24 cellular contexts compared by ENCODE assay signal in the genomic region with DNA sequence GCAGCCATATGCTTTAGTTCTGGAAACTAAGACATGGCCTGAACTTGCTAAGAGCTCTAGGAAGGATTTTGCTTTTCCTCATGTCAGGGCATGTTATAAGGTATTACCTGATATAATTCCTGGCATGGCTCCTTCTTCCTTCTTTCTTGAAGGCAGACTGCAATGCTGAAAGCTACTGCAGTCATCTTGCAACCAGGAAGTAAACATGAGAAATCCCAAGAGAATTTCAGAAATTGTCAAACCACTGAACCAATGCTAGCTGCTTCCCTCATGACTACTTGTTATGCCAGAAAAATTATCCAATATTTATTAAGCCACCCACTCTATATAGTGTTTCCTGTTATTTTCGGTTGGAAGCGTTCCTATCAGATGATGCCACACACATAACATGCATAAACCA.
A peak's percentile ranks its signal among the peaks of the same experiment; 100 is the strongest.
DNase-seq lines count a peak whose midpoint lies in the region; FAIRE-seq and TF ChIP-seq lines count a peak whose summit lies in the region.
"Had no signal": no experiment of that assay in that cellular context is flagged by ENCODE, and none has a peak within 500 bp of the region (broad histone marks: within the 10 kb centered on the region; RNA-seq: fewer than 3 reads in every experiment).

No MANE protein-coding gene starts in this region.

- H3K79me2 ChIP-seq in astrocyte (ENCODE audit: insufficient read depth, low read length) (no peaks in the 10 kb centered on the region), smooth muscle cell (ENCODE audit: low read depth) (no peaks in the 10 kb centered on the region)

- 87% methylated on average over 2 of the region's 2 CpGs for WGBS in smooth muscle cell (ENCODE audit: low lambda C conversion rate)

- H3K27me3 Mint-ChIP-seq in astrocyte (ENCODE audit: low read depth, unreplicated experiment), result no peaks in the 10 kb centered on the region
- no peaks in the 10 kb centered on the region for H3K27me3 Mint-ChIP-seq in glutamatergic neuron (ENCODE audit: unreplicated experiment)
- H3K27me3 Mint-ChIP-seq: CD8-positive, alpha-beta memory T cell; effector memory CD8-positive, alpha-beta T cell; naive thymus-derived CD4-positive, alpha-beta T cell; T-helper 17 cell; type B pancreatic cell had no signal

- H3K27me3 ChIP-seq in astrocyte (ENCODE audit: insufficient read depth, low read length) (no peaks in the 10 kb centered on the region), smooth muscle cell (ENCODE audit: low read depth) (peaks cover 24% of the 10 kb centered on the region)
- H3K27me3 ChIP-seq: colonic mucosa, ovary, Peyer's patch, right lobe of liver had no signal

- no peak overlapping the region for H3K9ac ChIP-seq in astrocyte (ENCODE audit: low read length)
- H3K9ac ChIP-seq in smooth muscle cell (ENCODE audit: low read depth), result no peak overlapping the region
- H3K9ac ChIP-seq: SK-N-SH had no signal

- no peak overlapping the region for H3K4me3 ChIP-seq in astrocyte (ENCODE audit: insufficient read depth, low read depth, low read length)
- H3K4me3 ChIP-seq in smooth muscle cell, result no peak overlapping the region
- H3K4me3 ChIP-seq: colonic mucosa, ovary, Peyer's patch, right lobe of liver had no signal

- H4K20me1 ChIP-seq in astrocyte (ENCODE audit: insufficient read depth, low read length) (no peaks in the 10 kb centered on the region), smooth muscle cell (ENCODE audit: low read depth) (no peaks in the 10 kb centered on the region)

- DNase-seq in DMS 273 (lab: John Stamatoyannopoulos, UW; ENCODE audit: unreplicated experiment) (peak; percentile 28), DMS 273 treated with DMSO at 0.1 percent for 48 hours (lab: John Stamatoyannopoulos, UW) (no peak), astrocyte (ENCODE audit: low read depth) (no peak), glutamatergic neuron (no peak), smooth muscle cell (lab: John Stamatoyannopoulos, UW; ENCODE audit: unreplicated experiment) (no peak), H4 (ENCODE audit: low spot score) (no peak), NCI-H446 treated with DMSO at 0.1 percent for 48 hours (lab: John Stamatoyannopoulos, UW) (no peak), inferior parietal cortex (ENCODE audit: extremely low spot score) (no peak)
- DNase-seq: activated CD8-positive, alpha-beta T cell treated with anti-CD3 and anti-CD28 coated beads, Interleukin-2, amount 10 ng/mL, durations not matched to agents 7 days and 5 days; activated gamma-delta T cell; activated T-cell treated with anti-CD3 and anti-CD28 coated beads for 4 hours; CD8-positive, alpha-beta memory T cell; colonic mucosa; effector memory CD8-positive, alpha-beta T cell; GF-D8; naive thymus-derived CD4-positive, alpha-beta T cell; NCI-H1417 treated with DMSO at 0.1 percent for 48 hours; ovary; Peyer's patch; right lobe of liver; SK-N-SH; T-helper 17 cell had no signal

- no peak for TF ChIP-seq CTCF in astrocyte (IDR thresholded peaks at IDR 0.05; ENCODE audit: insufficient read depth, low read depth, low read length)
- no peak for TF ChIP-seq CTCF in glutamatergic neuron (IDR thresholded peaks at IDR 0.05; ENCODE audit: partially characterized antibody, unreplicated experiment)
- TF ChIP-seq CTCF in smooth muscle cell (IDR thresholded peaks at IDR 0.05; ENCODE audit: borderline replicate concordance, insufficient read depth, poor library complexity, severe bottlenecking), result no peak

- FAIRE-seq in astrocyte (lab: Jason Lieb, UNC), result no peak

- H3K36me3 ChIP-seq in astrocyte (ENCODE audit: insufficient read depth, low read length), result no peaks in the 10 kb centered on the region
- no peaks in the 10 kb centered on the region for H3K36me3 ChIP-seq in smooth muscle cell (ENCODE audit: low read depth)
- H3K36me3 ChIP-seq: colonic mucosa, ovary, Peyer's patch, right lobe of liver had no signal

- no peak overlapping the region for H3K27ac Mint-ChIP-seq in astrocyte (ENCODE audit: unreplicated experiment)
- peak overlapping the region; percentile 14 for H3K27ac Mint-ChIP-seq in glutamatergic neuron (ENCODE audit: unreplicated experiment)
- H3K27ac Mint-ChIP-seq: activated CD8-positive, alpha-beta T cell treated with anti-CD3 and anti-CD28 coated beads, Interleukin-2, amount 10 ng/mL, durations not matched to agents 7 days and 5 days; CD8-positive, alpha-beta memory T cell; effector memory CD8-positive, alpha-beta T cell; naive thymus-derived CD4-positive, alpha-beta T cell; T-helper 17 cell; type B pancreatic cell had no signal

- H3K4me3 Mint-ChIP-seq in astrocyte (ENCODE audit: unreplicated experiment) (no peak overlapping the region), glutamatergic neuron (ENCODE audit: unreplicated experiment) (peak overlapping the region; percentile 9)
- H3K4me3 Mint-ChIP-seq: activated CD8-positive, alpha-beta T cell treated with anti-CD3 and anti-CD28 coated beads, Interleukin-2, amount 10 ng/mL, durations not matched to agents 7 days and 5 days; CD8-positive, alpha-beta memory T cell; effector memory CD8-positive, alpha-beta T cell; naive thymus-derived CD4-positive, alpha-beta T cell; T-helper 17 cell; type B pancreatic cell had no signal

- no peaks in the 10 kb centered on the region for H3K9me3 ChIP-seq in astrocyte (ENCODE audit: insufficient read depth, low read depth, low read length)
- H3K9me3 ChIP-seq in smooth muscle cell (replicated peaks; ENCODE audit: low read depth), result no peaks in the 10 kb centered on the region
- H3K9me3 ChIP-seq: colonic mucosa, ovary, Peyer's patch, right lobe of liver, SK-N-SH had no signal

- H2AFZ ChIP-seq in astrocyte (ENCODE audit: low read depth, low read length) (no peak overlapping the region), smooth muscle cell (ENCODE audit: low read depth) (peak overlapping the region; percentile 8)

- H3K4me1 Mint-ChIP-seq in astrocyte (ENCODE audit: low read depth, unreplicated experiment), result no peaks in the 10 kb centered on the region
- H3K4me1 Mint-ChIP-seq in glutamatergic neuron (ENCODE audit: low read depth, unreplicated experiment), result peaks cover 50% of the 10 kb centered on the region
- H3K4me1 Mint-ChIP-seq: CD8-positive, alpha-beta memory T cell; naive thymus-derived CD4-positive, alpha-beta T cell; T-helper 17 cell had no signal

- H3K27ac ChIP-seq in astrocyte (ENCODE audit: low read depth, low read length), result no peak overlapping the region
- no peak overlapping the region for H3K27ac ChIP-seq in smooth muscle cell (ENCODE audit: low read depth)
- H3K27ac ChIP-seq: 22Rv1, colonic mucosa, ovary, Peyer's patch, right lobe of liver had no signal

- H3K4me2 ChIP-seq in astrocyte (ENCODE audit: low read length) (peak overlapping the region; percentile 7), smooth muscle cell (no peak overlapping the region)
- H3K4me2 ChIP-seq: SK-N-SH had no signal

- no peaks in the 10 kb centered on the region for H3K4me1 ChIP-seq in astrocyte (ENCODE audit: insufficient read depth, low read length)
- peaks cover 26% of the 10 kb centered on the region for H3K4me1 ChIP-seq in smooth muscle cell (ENCODE audit: low read depth)
- H3K4me1 ChIP-seq: colonic mucosa, Peyer's patch, right lobe of liver had no signal

- H3F3A ChIP-seq in smooth muscle cell (ENCODE audit: low read depth), result no peaks in the 10 kb centered on the region

- no peaks in the 10 kb centered on the region for H3K36me3 Mint-ChIP-seq in astrocyte (ENCODE audit: low read depth, unreplicated experiment)
- no peaks in the 10 kb centered on the region for H3K36me3 Mint-ChIP-seq in glutamatergic neuron (ENCODE audit: unreplicated experiment)
- H3K36me3 Mint-ChIP-seq: CD8-positive, alpha-beta memory T cell; naive thymus-derived CD4-positive, alpha-beta T cell; type B pancreatic cell had no signal

- H3K9me3 Mint-ChIP-seq in astrocyte (ENCODE audit: unreplicated experiment) (no peaks in the 10 kb centered on the region), glutamatergic neuron (ENCODE audit: unreplicated experiment) (peaks cover 4% of the 10 kb centered on the region)
